In genomic region chr14:20412876-20413784, GRCh38 we compare ENCODE assay signal across 8 cellular contexts. TPM values are rescaled to one million over a fixed set of nuclear protein-coding genes. Genes with fewer than 3 reads are reported as not detected.
A peak's percentile ranks its signal among the peaks of the same experiment; 100 is the strongest.
DNase-seq lines count a peak whose midpoint lies in the region; ATAC-seq and TF ChIP-seq lines count a peak whose summit lies in the region.

TEP1 (minus strand) TSS chr14:20413501; CDS start chr14:20408439, 5,062 bp downstream.

- in situ Hi-C loops in GM23248 (cut with MboI) = no loop called here

- H3K27ac ChIP-seq in GM23248 = peak within 1 kb of the TSS; percentile 89

- H3F3A ChIP-seq in GM23248 (ENCODE audit: insufficient read depth) (peaks cover 18% of the 10 kb centered on the region), Loucy (ENCODE audit: low read depth) (no peaks in the 10 kb centered on the region)

- H3K4me1 ChIP-seq in GM23248 (ENCODE audit: insufficient read depth) (peaks cover 19% of the 10 kb centered on the region), Loucy (ENCODE audit: insufficient read depth, low read length, poor library complexity, severe bottlenecking) (peaks cover 28% of the 10 kb centered on the region)

- H3K9me2 ChIP-seq in GM23248 (ENCODE audit: insufficient read depth) (no peaks in the 10 kb centered on the region), Loucy (replicated peaks; ENCODE audit: low read depth, low read length) (no peaks in the 10 kb centered on the region)

- no peak for TF ChIP-seq CTCF in Loucy (conservative IDR thresholded peaks at IDR 0.05; ENCODE audit: low read length)
- no peak for TF ChIP-seq CTCF in fibroblast of the aortic adventitia (IDR thresholded peaks at IDR 0.05; ENCODE audit: insufficient read depth, low read length)

- H4K20me1 ChIP-seq in GM23248 (ENCODE audit: insufficient read depth) (no peaks in the 10 kb centered on the region), Loucy (ENCODE audit: insufficient read depth, low read length, poor library complexity, severe bottlenecking) (peaks cover 4% of the 10 kb centered on the region)

- H3K27ac Mint-ChIP-seq in natural killer cell treated with Interleukin-12 subunit alpha and Interleukin-12 subunit beta and Interleukin-15 and Interleukin-18, amount 100 ng/mL, for 72 hours = peak within 1 kb of the TSS; percentile 85 to 91

- H3K4me2 ChIP-seq in GM23248 (ENCODE audit: unreplicated experiment) (peak within 1 kb of the TSS; percentile 84), Loucy (ENCODE audit: low read depth, low read length, poor library complexity, severe bottlenecking) (peak within 1 kb of the TSS; percentile 75)

- no peaks in the 10 kb centered on the region for H3K27me3 Mint-ChIP-seq in natural killer cell treated with Interleukin-12 subunit alpha and Interleukin-12 subunit beta and Interleukin-15 and Interleukin-18, amount 100 ng/mL, for 72 hours

- H3K79me2 ChIP-seq in GM23248 (ENCODE audit: insufficient read depth) (peaks cover 36% of the 10 kb centered on the region), Loucy (ENCODE audit: insufficient read depth, low read length) (peaks cover 35% of the 10 kb centered on the region)

- H3K9ac ChIP-seq in GM23248 (peak within 1 kb of the TSS; percentile 88), Loucy (ENCODE audit: low read depth, low read length, poor library complexity, severe bottlenecking) (peak within 1 kb of the TSS; percentile 87)

- ATAC-seq in natural killer cell treated with Interleukin-12 subunit alpha and Interleukin-12 subunit beta and Interleukin-15 and Interleukin-18, amount 100 ng/mL, for 72 hours = peak; percentile 91 to 93

- WGBS in GM23248 (ENCODE audit: low coverage in 1 of 2, low lambda C conversion rate in 2 of 2, missing lambda C conversion rate in 2 of 2), 2 experiments = 1% methylated on average over 41 to 42 of the region's 44 CpGs

- H2AFZ ChIP-seq in GM23248 (peak within 1 kb of the TSS; percentile 88), Loucy (ENCODE audit: low read length) (peak within 1 kb of the TSS; percentile 95)

- no peaks in the 10 kb centered on the region for H3K9me3 Mint-ChIP-seq in natural killer cell treated with Interleukin-12 subunit alpha and Interleukin-12 subunit beta and Interleukin-15 and Interleukin-18, amount 100 ng/mL, for 72 hours

- no peaks in the 10 kb centered on the region for H3K36me3 ChIP-seq in GM23248 (ENCODE audit: low read depth)
- peaks cover 3% of the 10 kb centered on the region; the same call in 1 of the 2 replicates for H3K36me3 ChIP-seq in Loucy (ENCODE audit: insufficient read depth, low read length)

- H3K9me3 ChIP-seq in GM23248 (ENCODE audit: low read depth) (no peaks in the 10 kb centered on the region), Loucy (ENCODE audit: insufficient read depth, low read depth, low read length) (no peaks in the 10 kb centered on the region)

- DNase-seq in DMS79 treated with DMSO at 0.1 percent for 48 hours (lab: John Stamatoyannopoulos, UW) (peak; percentile 91), GM23248 (peak; percentile 96), SHP77 (lab: John Stamatoyannopoulos, UW) (peak; percentile 86 to 92), fibroblast of the aortic adventitia (ENCODE audit: low read depth) (peak; percentile 77)
- peak; percentile 62 for DNase-seq in activated effector memory CD4-positive, alpha-beta T cell treated with Interleukin-2 at 50 U/mL for 16 hours
- DNase-seq in natural killer cell treated with Interleukin-12 subunit alpha and Interleukin-12 subunit beta and Interleukin-15 and Interleukin-18, amount 100 ng/mL, for 72 hours (ENCODE audit: low spot score) = peak; percentile 85
- peak; percentile 35 to 61 (median 54) for DNase-seq in stimulated activated naive CD4-positive, alpha-beta T cell (lab: John Stamatoyannopoulos, UW)

- no peaks in the 10 kb centered on the region for H3K27me3 ChIP-seq in GM23248 (replicated peaks; ENCODE audit: insufficient read depth)
- H3K27me3 ChIP-seq in Loucy (ENCODE audit: insufficient read depth, low read length, poor library complexity, severe bottlenecking) = no peaks in the 10 kb centered on the region

- no peaks in the 10 kb centered on the region for H3K36me3 Mint-ChIP-seq in natural killer cell treated with Interleukin-12 subunit alpha and Interleukin-12 subunit beta and Interleukin-15 and Interleukin-18, amount 100 ng/mL, for 72 hours

- H3K4me3 ChIP-seq in GM23248 (peak within 1 kb of the TSS; percentile 98), Loucy (ENCODE audit: low read length, poor library complexity, severe bottlenecking) (peak within 1 kb of the TSS; percentile 97), fibroblast of the aortic adventitia (ENCODE audit: low read depth, low read length) (peak within 1 kb of the TSS; percentile 95)

- peak within 1 kb of the TSS; percentile 96 for H3K4me3 Mint-ChIP-seq in natural killer cell treated with Interleukin-12 subunit alpha and Interleukin-12 subunit beta and Interleukin-15 and Interleukin-18, amount 100 ng/mL, for 72 hours

- H3K4me1 Mint-ChIP-seq in natural killer cell treated with Interleukin-12 subunit alpha and Interleukin-12 subunit beta and Interleukin-15 and Interleukin-18, amount 100 ng/mL, for 72 hours (ENCODE audit: low read depth in 2 of 2) = peaks cover 31 to 32% of the 10 kb centered on the region in 2 donors

RNA-seq across cellular contexts. Expression of gene TEP1, which starts in this region (rescaled TPM):
- 12.9 and 18.0 TPM in 2 replicates for total RNA-seq in GM23248 (2014; rRNA removed; shearing (Covaris generic))
- polyA plus RNA-seq in GM23248 (2016; fragmentation: Nextera tagmentation; extraction: Ambion mirVana) = 4.6 and 5.2 TPM in 2 replicates
- total RNA-seq in fibroblast of the aortic adventitia (ENCODE audit: low replicate concordance) = 17.7 and 17.8 TPM in 2 replicates
- total RNA-seq in natural killer cell treated with Interleukin-12 subunit alpha and Interleukin-12 subunit beta and Interleukin-15 and Interleukin-18, amount 100 ng/mL, for 72 hours = 10 to 100 TPM; 38.2 to 47.6 TPM

Comparison
In these comparisons a context has a peak if more than half of its experiments do, and no peak if none do; other contexts are left out.
1. Peak in every context shown above with its lines: DNase-seq, ATAC-seq, H3K4me3 ChIP-seq and H3K27ac ChIP-seq.